In the genomic region with DNA sequence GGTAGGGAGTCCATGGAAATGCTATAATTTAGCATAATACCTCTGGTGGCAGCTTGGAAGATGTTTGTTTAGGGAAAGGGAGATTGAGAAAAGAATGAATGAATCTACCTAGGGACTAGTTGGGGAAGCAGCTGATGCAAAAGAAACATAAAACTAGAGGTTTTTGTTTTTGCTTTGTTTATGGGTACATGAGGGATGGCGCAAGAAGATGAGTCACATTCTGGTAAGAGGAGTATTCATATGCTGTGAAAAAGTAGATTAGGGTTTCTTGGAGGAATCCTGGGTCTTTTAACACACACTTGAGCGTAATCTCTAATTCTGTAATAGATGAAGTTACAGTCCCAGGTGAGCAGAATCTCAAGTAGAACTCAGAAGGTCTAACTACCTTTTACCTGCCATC, we compare ENCODE assay signal across 23 cellular contexts. TPM values are rescaled to one million over a fixed set of nuclear protein-coding genes. Genes with fewer than 3 reads are reported as not detected.
DNase-seq lines count a peak whose midpoint lies in the region; ATAC-seq and TF ChIP-seq lines count a peak whose summit lies in the region.
"Had no signal": no experiment of that assay in that cellular context is flagged by ENCODE, and none has a peak within 500 bp of the region (broad histone marks: within the 10 kb centered on the region; RNA-seq: fewer than 3 reads in every experiment).

No MANE protein-coding gene starts in this region.

- CTCF ChIA-PET in mammary epithelial cell (lab: Charles Lee; ENCODE audit: low non-redundant PET): no interaction called here

- TF ChIP-seq CTCF in Loucy (conservative IDR thresholded peaks at IDR 0.05; ENCODE audit: low read length): no peak
- no peak for TF ChIP-seq CTCF in mammary epithelial cell (conservative IDR thresholded peaks at IDR 0.05 in 1 of 2, IDR thresholded peaks at IDR 0.05 in 1 of 2; ENCODE audit: extremely low read depth in 1 of 2, insufficient read depth in 1 of 2, low read depth in 1 of 2, low read length in 2 of 2)
- TF ChIP-seq CTCF in foreskin fibroblast (IDR thresholded peaks at IDR 0.05; ENCODE audit: low read depth, low read length): no peak

- dilution Hi-C loops in mammary epithelial cell (cut with HindIII; ENCODE audit: low sequenced_read_pairs): loop anchor here (5.0 kb wide), 1 partner anchor 85 kb away; no protein-coding TSS in a partner anchor

- H4K20me1 ChIP-seq in Loucy (ENCODE audit: insufficient read depth, low read length, poor library complexity, severe bottlenecking) (no peaks in the 10 kb centered on the region), mammary epithelial cell (ENCODE audit: insufficient read depth, low read length) (no peaks in the 10 kb centered on the region)

- no peaks in the 10 kb centered on the region for H3K9me2 ChIP-seq in Loucy (replicated peaks; ENCODE audit: low read depth, low read length)

- H3K27ac ChIP-seq in mammary epithelial cell (ENCODE audit: insufficient read depth, low read depth, low read length): no peak overlapping the region
- H3K27ac ChIP-seq: dorsolateral prefrontal cortex, epithelial cell of prostate, HL-60, neutrophil, thyroid gland had no signal

- in situ Hi-C loops in mammary epithelial cell (cut with MboI; ENCODE audit: low sequenced_read_pairs in 2 of 2): no loop called here

- peak overlapping the region; percentile 13 for H3K4me3 ChIP-seq in Loucy (ENCODE audit: low read length, poor library complexity, severe bottlenecking)
- no peak overlapping the region for H3K4me3 ChIP-seq in mammary epithelial cell (replicated peaks in 1 of 3; ENCODE audit: insufficient read depth in 1 of 3, low read depth in 2 of 3, low read length in 3 of 3)
- no peak overlapping the region for H3K4me3 ChIP-seq in foreskin fibroblast (ENCODE audit: low read depth in 1 of 2, low read length in 2 of 2)
- H3K4me3 ChIP-seq: dorsolateral prefrontal cortex, thyroid gland had no signal

- no peaks in the 10 kb centered on the region for H3K36me3 ChIP-seq in Loucy (ENCODE audit: insufficient read depth, low read length)
- H3K36me3 ChIP-seq in mammary epithelial cell (ENCODE audit: insufficient read depth, low read length): no peaks in the 10 kb centered on the region
- H3K36me3 ChIP-seq: neutrophil, thyroid gland had no signal

- H2AFZ ChIP-seq in Loucy (ENCODE audit: low read length) (no peak overlapping the region), mammary epithelial cell (ENCODE audit: low read depth, low read length) (no peak overlapping the region)

- no TSS peak for BruUV-seq in mammary epithelial cell (replicated peaks; lab: Mats Ljungman, UMichigan)

- H3K4me2 ChIP-seq in Loucy (ENCODE audit: low read depth, low read length, poor library complexity, severe bottlenecking) (peak overlapping the region; percentile 54), mammary epithelial cell (ENCODE audit: insufficient read depth, low read depth, low read length) (no peak overlapping the region)

- intact Hi-C loops in mammary epithelial cell (cut with micrococcal nuclease): no loop called here

- 92% methylated on average over 2 of the region's 2 CpGs for WGBS in mammary epithelial cell (ENCODE audit: low coverage, missing lambda C conversion rate)

- H3K79me2 ChIP-seq in Loucy (ENCODE audit: insufficient read depth, low read length): no peaks in the 10 kb centered on the region
- H3K79me2 ChIP-seq in mammary epithelial cell (ENCODE audit: insufficient read depth, low read length): no peaks in the 10 kb centered on the region

- H3K9ac ChIP-seq in Loucy (ENCODE audit: low read depth, low read length, poor library complexity, severe bottlenecking): peak overlapping the region; percentile 35
- H3K9ac ChIP-seq in mammary epithelial cell (ENCODE audit: insufficient read depth, low read length): no peak overlapping the region

- peaks cover 43% of the 10 kb centered on the region for H3K4me1 ChIP-seq in Loucy (ENCODE audit: insufficient read depth, low read length, poor library complexity, severe bottlenecking)
- H3K4me1 ChIP-seq in mammary epithelial cell (ENCODE audit: insufficient read depth, low read length): no peaks in the 10 kb centered on the region
- H3K4me1 ChIP-seq: thyroid gland had no signal

- no peaks in the 10 kb centered on the region for H3K27me3 ChIP-seq in Loucy (ENCODE audit: insufficient read depth, low read length, poor library complexity, severe bottlenecking)
- no peaks in the 10 kb centered on the region for H3K27me3 ChIP-seq in mammary epithelial cell (ENCODE audit: insufficient read depth, low read length)
- H3K27me3 ChIP-seq: dorsolateral prefrontal cortex, neutrophil, thyroid gland had no signal

- DNase-seq in EL (peak; percentile 32), mammary epithelial cell (peak; percentile 36), foreskin fibroblast (peak; percentile 41 to 73), NCI-H2196 treated with DMSO at 0.1 percent for 48 hours (lab: John Stamatoyannopoulos, UW; ENCODE audit: unreplicated experiment) (no peak), occipital lobe (lab: John Stamatoyannopoulos, UW) (no peak)
- DNase-seq: activated naive CD4-positive, alpha-beta T cell treated with anti-CD3 and anti-CD28 coated beads, Interleukin-2, amount 10 ng/mL, durations not matched to agents 7 days and 5 days; activated T-cell treated with anti-CD3 and anti-CD28 coated beads, Interleukin-2, amount 50 U/mL, for 48 hours; anterior cingulate cortex; central memory CD4-positive, alpha-beta T cell; dorsolateral prefrontal cortex; NCI-H1048; NCI-H187 treated with DMSO at 0.1 percent for 48 hours; NCI-H345; NCI-H774; stimulated activated CD4-positive, alpha-beta T cell treated with anti-CD3 and anti-CD28 coated beads, Interleukin-2, amount 100 ng/mL, for 48 hours; stimulated activated naive CD4-positive, alpha-beta T cell treated with Interleukin-2 at 50 U/mL for 16 hours; thyroid gland had no signal

- no peaks in the 10 kb centered on the region for H3F3A ChIP-seq in Loucy (ENCODE audit: low read depth)

- H3K9me3 ChIP-seq in Loucy (ENCODE audit: insufficient read depth, low read depth, low read length): no peaks in the 10 kb centered on the region
- H3K9me3 ChIP-seq in mammary epithelial cell (replicated peaks; ENCODE audit: insufficient read depth, low read length): no peaks in the 10 kb centered on the region
- H3K9me3 ChIP-seq: neutrophil, thyroid gland had no signal

- no peak for ATAC-seq in HG02970 (IDR thresholded peaks at IDR 0.05; ENCODE audit: low FRiP score, unreplicated experiment)
- no peak for ATAC-seq in GM21390 (IDR thresholded peaks at IDR 0.05; ENCODE audit: unreplicated experiment)

RNA-seq across cellular contexts. Expression of a gene that starts 17.1 kb away (rescaled TPM):
- total RNA-seq in mammary epithelial cell (under 1 TPM; 0.56 to 0.83 TPM), occipital lobe (0.62 TPM)
- 1.0 TPM for polyA plus RNA-seq in mammary epithelial cell
- not detected for polyA minus RNA-seq in mammary epithelial cell

RNA-seq across cellular contexts. Expression of a gene that starts 17.2 kb away (rescaled TPM):
- total RNA-seq in mammary epithelial cell (10 to 100 TPM; 42.8 to 50.2 TPM), occipital lobe (34.2 TPM)
- 79.6 TPM for polyA plus RNA-seq in mammary epithelial cell
- 39.5 TPM for polyA minus RNA-seq in mammary epithelial cell

RNA-seq across cellular contexts. Expression of a gene that starts 26.5 kb away (rescaled TPM):
- total RNA-seq in mammary epithelial cell (10 to 100 TPM; 10.2 to 14.5 TPM), occipital lobe (12.0 TPM)
- 5.5 TPM for polyA plus RNA-seq in mammary epithelial cell
- polyA minus RNA-seq in mammary epithelial cell: 2.2 TPM

RNA-seq across cellular contexts. Expression of a gene that starts 35.9 kb away (rescaled TPM):
- total RNA-seq in mammary epithelial cell (10 to 100 TPM; 52.2 to 63.5 TPM), occipital lobe (12.8 TPM)
- 48.0 TPM for polyA plus RNA-seq in mammary epithelial cell
- 48.2 TPM for polyA minus RNA-seq in mammary epithelial cell

RNA-seq across cellular contexts. Expression of a gene that starts 50.8 kb away (rescaled TPM):
- total RNA-seq in mammary epithelial cell (10 to 100 TPM; 12.3 to 14.6 TPM), occipital lobe (5.6 TPM)
- polyA plus RNA-seq in mammary epithelial cell: 15.9 TPM
- polyA minus RNA-seq in mammary epithelial cell: 19.3 TPM

Comparison
In these comparisons a context has a peak if more than half of its experiments do, and no peak if none do; other contexts are left out.
1. DNase-seq: peak in EL (single experiment), mammary epithelial cell (single experiment) and foreskin fibroblast (2 of 2); none in NCI-H2196 treated with DMSO at 0.1 percent for 48 hours (single experiment) and occipital lobe (single experiment).